ENCODE assay signal across 26 cellular contexts in the genomic region with DNA sequence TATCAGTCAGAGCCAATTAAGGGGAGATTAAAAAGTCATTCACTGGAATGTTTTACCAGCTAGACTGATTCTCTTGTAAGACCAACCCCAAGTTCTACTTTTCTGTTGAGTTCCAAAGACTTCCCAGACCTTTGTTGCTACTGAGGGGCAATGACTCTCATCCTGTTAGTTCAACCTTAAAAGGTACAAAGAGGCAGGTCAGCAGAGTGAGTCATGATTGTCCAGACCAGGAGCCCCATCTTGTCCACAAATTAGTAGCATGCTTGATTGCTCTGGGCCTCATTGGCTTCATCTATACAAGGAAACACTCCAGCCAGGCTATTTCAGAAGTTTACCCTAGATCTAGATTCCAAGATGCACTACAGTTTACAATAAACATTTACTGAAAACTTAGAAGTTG.
DNase-seq lines count a peak whose midpoint lies in the region; ATAC-seq and TF ChIP-seq lines count a peak whose summit lies in the region.
"Had no signal": no experiment of that assay in that cellular context is flagged by ENCODE, and none has a peak within 500 bp of the region (broad histone marks: within the 10 kb centered on the region; RNA-seq: fewer than 3 reads in every experiment).

No MANE protein-coding gene starts in this region.

- peaks cover 67% of the 10 kb centered on the region for H3K4me1 Mint-ChIP-seq in activated CD8-positive, alpha-beta T cell treated with anti-CD3 and anti-CD28 coated beads for 36 hours (ENCODE audit: low read depth)
- peaks cover 44% of the 10 kb centered on the region for H3K4me1 Mint-ChIP-seq in activated CD8-positive, alpha-beta T cell treated with anti-CD3 and anti-CD28 coated beads, Interleukin-2, amount 10 ng/mL, durations not matched to agents 7 days and 5 days (ENCODE audit: low read depth)
- H3K4me1 Mint-ChIP-seq in activated T-helper 17 cell treated with anti-CD3 and anti-CD28 coated beads, Interleukin-2, amount 50 U/mL, for 72 hours = peaks cover 48% of the 10 kb centered on the region
- peaks cover 37 to 71% (median 62%) of the 10 kb centered on the region in 4 donors for H3K4me1 Mint-ChIP-seq in naive thymus-derived CD8-positive, alpha-beta T cell
- H3K4me1 Mint-ChIP-seq in chondrocyte (ENCODE audit: low read depth) = peaks cover 15% of the 10 kb centered on the region
- H3K4me1 Mint-ChIP-seq: activated B cell treated with CpG ODN at 0.5 μM for 24 hours had no signal

- CTCF ChIA-PET in activated CD8-positive, alpha-beta T cell treated with anti-CD3 and anti-CD28 coated beads for 36 hours (lab: Charles Lee) = interaction anchor here (0.6 to 8.0 kb wide), 30 partner anchors 7 to 159 kb away, joined by 3 to 77 read pairs (median 6); partner anchors contain the start of genes IL7R and SPEF2
- CTCF ChIA-PET in activated CD8-positive, alpha-beta T cell treated with anti-CD3 and anti-CD28 coated beads, Interleukin-2, amount 10 ng/mL, durations not matched to agents 7 days and 5 days (lab: Charles Lee) = interaction anchor here (0.8 to 7.8 kb wide), 21 partner anchors 10 to 160 kb away, joined by 3 to 160 read pairs (median 10); partner anchors contain the start of gene IL7R

- DNase-seq in activated CD8-positive, alpha-beta T cell treated with anti-CD3 and anti-CD28 coated beads for 36 hours = no peak
- no peak for DNase-seq in activated CD8-positive, alpha-beta T cell treated with anti-CD3 and anti-CD28 coated beads, Interleukin-2, amount 10 ng/mL, durations not matched to agents 7 days and 5 days
- DNase-seq in HT1080 (ENCODE audit: low read depth) (peak; percentile 5), NCI-H345 treated with DMSO at 0.1 percent for 48 hours (lab: John Stamatoyannopoulos, UW; ENCODE audit: unreplicated experiment) (no peak), chondrocyte (ENCODE audit: low spot score) (no peak)
- DNase-seq in naive thymus-derived CD8-positive, alpha-beta T cell = no peak
- DNase-seq: activated B cell treated with CpG ODN at 0.5 μM for 24 hours; activated CD4-positive, alpha-beta T cell treated with anti-CD3 and anti-CD28 coated beads, Interleukin-2, amount 50 U/mL, for 4 hours; activated gamma-delta T cell treated with Interleukin-2 at 50 U/mL for 16 hours; caudate nucleus; EL; endodermal cell; H7; heart left ventricle; kidney; NCI-H1436; NCI-H2081 treated with DMSO at 0.1 percent for 48 hours; NCI-H2227 treated with DMSO at 0.1 percent for 48 hours; NCI-H526 treated with DMSO at 0.1 percent for 48 hours; Peyer's patch; right lobe of liver; stimulated activated CD4-positive, alpha-beta T cell treated with anti-CD3 and anti-CD28 coated beads, Interleukin-2, amount 100 ng/mL, for 48 hours; stimulated activated naive CD8-positive, alpha-beta T cell treated with anti-CD3 and anti-CD28 coated beads, Interleukin-15, amount 100 ng/mL, for 72 hours had no signal

- POLR2A ChIA-PET in activated CD8-positive, alpha-beta T cell treated with anti-CD3 and anti-CD28 coated beads for 36 hours (lab: Charles Lee) = interaction anchor here (2.9 to 15.3 kb wide), 2 partner anchors 46 to 78 kb away, joined by 11 to 253 read pairs; partner anchors contain the start of gene IL7R
- POLR2A ChIA-PET in activated CD8-positive, alpha-beta T cell treated with anti-CD3 and anti-CD28 coated beads, Interleukin-2, amount 10 ng/mL, durations not matched to agents 7 days and 5 days (lab: Charles Lee) = no interaction called here
- POLR2A ChIA-PET in naive thymus-derived CD8-positive, alpha-beta T cell (lab: Charles Lee) = interaction anchor here (1.2 to 17.3 kb wide), 7 partner anchors 17 to 148 kb away, joined by 3 to 431 read pairs (median 66); partner anchors contain the start of gene IL7R

- no peak for ATAC-seq in activated CD8-positive, alpha-beta T cell treated with anti-CD3 and anti-CD28 coated beads for 36 hours
- no peak for ATAC-seq in activated CD8-positive, alpha-beta T cell treated with anti-CD3 and anti-CD28 coated beads, Interleukin-2, amount 10 ng/mL, durations not matched to agents 7 days and 5 days
- no peak for ATAC-seq in activated T-helper 17 cell treated with anti-CD3 and anti-CD28 coated beads, Interleukin-2, amount 50 U/mL, for 72 hours (replicated peaks)
- ATAC-seq in naive thymus-derived CD8-positive, alpha-beta T cell = no peak
- ATAC-seq in GM21381 (IDR thresholded peaks at IDR 0.05; ENCODE audit: unreplicated experiment) = no peak
- ATAC-seq: heart left ventricle had no signal

- no peak for TF ChIP-seq CTCF in activated CD8-positive, alpha-beta T cell treated with anti-CD3 and anti-CD28 coated beads for 36 hours (IDR thresholded peaks at IDR 0.05)
- no peak for TF ChIP-seq CTCF in chondrocyte (IDR thresholded peaks at IDR 0.05)

- H3K27ac Mint-ChIP-seq in activated CD8-positive, alpha-beta T cell treated with anti-CD3 and anti-CD28 coated beads for 36 hours = peak overlapping the region; percentile 68
- H3K27ac Mint-ChIP-seq in activated CD8-positive, alpha-beta T cell treated with anti-CD3 and anti-CD28 coated beads, Interleukin-2, amount 10 ng/mL, durations not matched to agents 7 days and 5 days = no peak overlapping the region
- H3K27ac Mint-ChIP-seq in activated T-helper 17 cell treated with anti-CD3 and anti-CD28 coated beads, Interleukin-2, amount 50 U/mL, for 72 hours = peak overlapping the region; percentile 70
- peak overlapping the region in 7 of 10 donors; percentile 6 to 96 (median 71) for H3K27ac Mint-ChIP-seq in naive thymus-derived CD8-positive, alpha-beta T cell
- no peak overlapping the region for H3K27ac Mint-ChIP-seq in chondrocyte (ENCODE audit: unreplicated experiment)
- H3K27ac Mint-ChIP-seq: activated B cell treated with CpG ODN at 0.5 μM for 24 hours, endodermal cell, mesothelial cell of epicardium had no signal

- H3K27me3 Mint-ChIP-seq in activated CD8-positive, alpha-beta T cell treated with anti-CD3 and anti-CD28 coated beads for 36 hours = no peaks in the 10 kb centered on the region
- no peaks in the 10 kb centered on the region for H3K27me3 Mint-ChIP-seq in activated CD8-positive, alpha-beta T cell treated with anti-CD3 and anti-CD28 coated beads, Interleukin-2, amount 10 ng/mL, durations not matched to agents 7 days and 5 days (ENCODE audit: low read depth)
- H3K27me3 Mint-ChIP-seq in activated T-helper 17 cell treated with anti-CD3 and anti-CD28 coated beads, Interleukin-2, amount 50 U/mL, for 72 hours = no peaks in the 10 kb centered on the region
- H3K27me3 Mint-ChIP-seq in naive thymus-derived CD8-positive, alpha-beta T cell = no peaks in the 10 kb centered on the region
- H3K27me3 Mint-ChIP-seq in chondrocyte (ENCODE audit: low read depth) = peaks cover 2% of the 10 kb centered on the region
- H3K27me3 Mint-ChIP-seq: activated B cell treated with CpG ODN at 0.5 μM for 24 hours; stimulated activated naive CD8-positive, alpha-beta T cell treated with anti-CD3 and anti-CD28 coated beads, Interleukin-15, amount 100 ng/mL, for 72 hours had no signal

- no peaks in the 10 kb centered on the region for H3K9me3 Mint-ChIP-seq in activated CD8-positive, alpha-beta T cell treated with anti-CD3 and anti-CD28 coated beads for 36 hours
- no peaks in the 10 kb centered on the region for H3K9me3 Mint-ChIP-seq in activated CD8-positive, alpha-beta T cell treated with anti-CD3 and anti-CD28 coated beads, Interleukin-2, amount 10 ng/mL, durations not matched to agents 7 days and 5 days (ENCODE audit: insufficient read depth)
- H3K9me3 Mint-ChIP-seq in activated T-helper 17 cell treated with anti-CD3 and anti-CD28 coated beads, Interleukin-2, amount 50 U/mL, for 72 hours = no peaks in the 10 kb centered on the region
- no peaks in the 10 kb centered on the region for H3K9me3 Mint-ChIP-seq in naive thymus-derived CD8-positive, alpha-beta T cell
- H3K9me3 Mint-ChIP-seq in chondrocyte (ENCODE audit: low read depth) = no peaks in the 10 kb centered on the region
- H3K9me3 Mint-ChIP-seq: activated B cell treated with CpG ODN at 0.5 μM for 24 hours, endodermal cell, mesothelial cell of epicardium had no signal

- intact Hi-C loops in activated CD8-positive, alpha-beta T cell treated with anti-CD3 and anti-CD28 coated beads for 36 hours (cut with micrococcal nuclease) = loop anchor here (2.0 kb wide), 1 partner anchor 148 kb away; no protein-coding TSS in a partner anchor

- H3K36me3 Mint-ChIP-seq in activated CD8-positive, alpha-beta T cell treated with anti-CD3 and anti-CD28 coated beads for 36 hours (ENCODE audit: low read depth) = peaks cover 5% of the 10 kb centered on the region
- H3K36me3 Mint-ChIP-seq in activated CD8-positive, alpha-beta T cell treated with anti-CD3 and anti-CD28 coated beads, Interleukin-2, amount 10 ng/mL, durations not matched to agents 7 days and 5 days (ENCODE audit: low read depth) = no peaks in the 10 kb centered on the region
- H3K36me3 Mint-ChIP-seq in activated T-helper 17 cell treated with anti-CD3 and anti-CD28 coated beads, Interleukin-2, amount 50 U/mL, for 72 hours (ENCODE audit: low read depth) = no peaks in the 10 kb centered on the region
- H3K36me3 Mint-ChIP-seq in naive thymus-derived CD8-positive, alpha-beta T cell = no peaks in the 10 kb centered on the region
- H3K36me3 Mint-ChIP-seq in chondrocyte (ENCODE audit: low read depth) = no peaks in the 10 kb centered on the region
- H3K36me3 Mint-ChIP-seq: mesothelial cell of epicardium had no signal

- no peak overlapping the region for H3K4me3 Mint-ChIP-seq in activated CD8-positive, alpha-beta T cell treated with anti-CD3 and anti-CD28 coated beads for 36 hours
- H3K4me3 Mint-ChIP-seq in activated CD8-positive, alpha-beta T cell treated with anti-CD3 and anti-CD28 coated beads, Interleukin-2, amount 10 ng/mL, durations not matched to agents 7 days and 5 days = no peak overlapping the region
- peak overlapping the region; percentile 71 for H3K4me3 Mint-ChIP-seq in activated T-helper 17 cell treated with anti-CD3 and anti-CD28 coated beads, Interleukin-2, amount 50 U/mL, for 72 hours
- peak overlapping the region in 1 of 10 donors; percentile 4 for H3K4me3 Mint-ChIP-seq in naive thymus-derived CD8-positive, alpha-beta T cell
- H3K4me3 Mint-ChIP-seq in chondrocyte (ENCODE audit: unreplicated experiment) = no peak overlapping the region
- H3K4me3 Mint-ChIP-seq: activated B cell treated with CpG ODN at 0.5 μM for 24 hours; endodermal cell; mesothelial cell of epicardium; stimulated activated naive CD8-positive, alpha-beta T cell treated with anti-CD3 and anti-CD28 coated beads, Interleukin-15, amount 100 ng/mL, for 72 hours had no signal

Comparison
In these comparisons a context has a peak if more than half of its experiments do, and no peak if none do; other contexts are left out.
1. H3K27ac Mint-ChIP-seq: peak in activated CD8-positive, alpha-beta T cell treated with anti-CD3 and anti-CD28 coated beads for 36 hours (single experiment), activated T-helper 17 cell treated with anti-CD3 and anti-CD28 coated beads, Interleukin-2, amount 50 U/mL, for 72 hours (single experiment) and naive thymus-derived CD8-positive, alpha-beta T cell (7 of 10); none in activated CD8-positive, alpha-beta T cell treated with anti-CD3 and anti-CD28 coated beads, Interleukin-2, amount 10 ng/mL, durations not matched to agents 7 days and 5 days (single experiment) and chondrocyte (single experiment).